35 cellular contexts compared by ENCODE assay signal in genomic region chr7:4653771-4654170, GRCh38.
"Had no signal": no experiment of that assay in that cellular context is flagged by ENCODE, and none has a peak within 500 bp of the region (broad histone marks: within the 10 kb centered on the region; RNA-seq: fewer than 3 reads in every experiment).

No MANE protein-coding gene starts in this region.

- H3K4me3 Mint-ChIP-seq: activated B cell treated with CpG ODN at 0.5 μM for 24 hours; activated CD4-positive, alpha-beta memory T cell treated with anti-CD3 and anti-CD28 coated beads for 36 hours; activated CD4-positive, alpha-beta T cell treated with anti-CD3 and anti-CD28 coated beads, Interleukin-2, amount 10 ng/mL, durations not matched to agents 24 days and 14 days; activated CD8-positive, alpha-beta T cell treated with anti-CD3 and anti-CD28 coated beads for 36 hours; activated naive CD4-positive, alpha-beta T cell treated with anti-CD3 and anti-CD28 coated beads for 36 hours; activated naive CD8-positive, alpha-beta T cell treated with anti-CD3 and anti-CD28 coated beads for 36 hours; activated T-cell treated with anti-CD3 and anti-CD28 coated beads, Interleukin-2, amount 50 U/mL, for 4 hours; activated T-cell treated with anti-CD3 and anti-CD28 coated beads, Interleukin-2, amount 50 U/mL, for 72 hours; activated T-helper 1 cell treated with anti-CD3 and anti-CD28 coated beads, Interleukin-12 subunit alpha, Interleukin-12 subunit beta, Interleukin-2, Interleukin-4 antibody, amounts not matched to agents 30 ng/mL and 10 ng/mL and 1 ng/mL, durations not matched to agents 14 hours and 24 hours and 36 hours; activated T-helper 17 cell treated with anti-CD3 and anti-CD28 coated beads, Interleukin-2, amount 50 U/mL, for 72 hours; central memory CD8-positive, alpha-beta T cell; T-helper 1 cell treated with Interleukin-12 subunit alpha and Interleukin-12 subunit beta and Interleukin-4 antibody, amounts not matched to agents 30 μg/mL and 1 μg/mL, for 36 hours; T-helper 2 cell treated with Interferon-gamma antibody and Interleukin-4, amounts not matched to agents 5 μg/mL and 100 μg/mL, for 36 hours had no signal

- H3K27me3 Mint-ChIP-seq: activated CD4-positive, alpha-beta memory T cell treated with anti-CD3 and anti-CD28 coated beads for 36 hours; activated CD4-positive, alpha-beta T cell treated with anti-CD3 and anti-CD28 coated beads, Interleukin-2, amount 10 ng/mL, durations not matched to agents 24 days and 14 days; activated naive CD8-positive, alpha-beta T cell treated with anti-CD3 and anti-CD28 coated beads for 36 hours; activated T-helper 17 cell treated with anti-CD3 and anti-CD28 coated beads, Interleukin-2, amount 50 U/mL, for 72 hours had no signal

- H3K36me3 ChIP-seq: adrenal gland, cardiac muscle cell had no signal

- H3K4me3 ChIP-seq: adrenal gland, body of pancreas, cardiac muscle cell had no signal

- H3K9me3 ChIP-seq: adrenal gland, body of pancreas had no signal

- H3K27ac ChIP-seq: adrenal gland, body of pancreas, cardiac muscle cell, VCaP had no signal

- DNase-seq: activated B cell treated with CpG ODN at 0.5 μM for 24 hours; activated CD4-positive, alpha-beta memory T cell treated with anti-CD3 and anti-CD28 coated beads for 36 hours; activated CD4-positive, alpha-beta T cell treated with anti-CD3 and anti-CD28 coated beads for 4 hours; activated CD4-positive, alpha-beta T cell treated with anti-CD3 and anti-CD28 coated beads, Interleukin-2, amount 10 ng/mL, durations not matched to agents 24 days and 14 days; activated CD4-positive, alpha-beta T cell treated with anti-CD3 and anti-CD28 coated beads, Interleukin-2, amount 50 U/mL, for 1 hour; activated CD4-positive, alpha-beta T cell treated with anti-CD3 and anti-CD28 coated beads, Interleukin-2, amount 50 U/mL, for 4 hours; activated CD4-positive, CD25-positive, alpha-beta regulatory T cell treated with anti-CD3 and anti-CD28 coated beads, Interleukin-2, amount 50 U/mL, for 72 hours; activated CD8-positive, alpha-beta memory T cell treated with anti-CD3 and anti-CD28 coated beads, Interleukin-2, amount 50 U/mL, for 4 hours; activated CD8-positive, alpha-beta T cell treated with anti-CD3 and anti-CD28 coated beads for 36 hours; activated effector memory CD4-positive, alpha-beta T cell treated with anti-CD3 and anti-CD28 coated beads, Interleukin-2, amount 50 U/mL, for 16 hours; activated gamma-delta T cell treated with Interleukin-2 at 50 U/mL for 16 hours; activated naive CD4-positive, alpha-beta T cell; activated naive CD4-positive, alpha-beta T cell treated with anti-CD3 and anti-CD28 coated beads for 36 hours; activated naive CD4-positive, alpha-beta T cell treated with anti-CD3 and anti-CD28 coated beads, Interleukin-2, amount 50 U/mL, for 16 hours; activated naive CD8-positive, alpha-beta T cell treated with anti-CD3 and anti-CD28 coated beads for 36 hours; activated T-cell treated with anti-CD3 and anti-CD28 coated beads for 4 hours; activated T-cell treated with anti-CD3 and anti-CD28 coated beads, Interleukin-2, amount 50 U/mL, for 1 hour; activated T-cell treated with anti-CD3 and anti-CD28 coated beads, Interleukin-2, amount 50 U/mL, for 4 hours; activated T-cell treated with anti-CD3 and anti-CD28 coated beads, Interleukin-2, amount 50 U/mL, for 72 hours; adrenal gland; amniotic stem cell; body of pancreas; caudate nucleus; cerebellar nuclear complex; T-helper 1 cell; T-helper 2 cell; T-helper 9 cell had no signal

- ATAC-seq: activated CD8-positive, alpha-beta T cell treated with anti-CD3 and anti-CD28 coated beads for 36 hours; activated naive CD4-positive, alpha-beta T cell treated with anti-CD3 and anti-CD28 coated beads, Interleukin-2, amount 50 U/mL, for 72 hours; activated T-cell treated with anti-CD3 and anti-CD28 coated beads, Interleukin-2, amount 50 U/mL, for 4 hours; activated T-cell treated with anti-CD3 and anti-CD28 coated beads, Interleukin-2, amount 50 U/mL, for 72 hours; activated T-helper 17 cell treated with anti-CD3 and anti-CD28 coated beads, Interleukin-2, amount 50 U/mL, for 72 hours; body of pancreas had no signal

- H3K27ac Mint-ChIP-seq: activated B cell treated with CpG ODN at 0.5 μM for 24 hours; activated CD4-positive, alpha-beta memory T cell treated with anti-CD3 and anti-CD28 coated beads for 36 hours; activated CD4-positive, alpha-beta T cell treated with anti-CD3 and anti-CD28 coated beads, Interleukin-2, amount 10 ng/mL, durations not matched to agents 24 days and 14 days; activated CD8-positive, alpha-beta T cell treated with anti-CD3 and anti-CD28 coated beads for 36 hours; activated naive CD4-positive, alpha-beta T cell treated with anti-CD3 and anti-CD28 coated beads for 36 hours; activated naive CD4-positive, alpha-beta T cell treated with anti-CD3 and anti-CD28 coated beads, Interleukin-2, amount 50 U/mL, for 72 hours; activated naive CD8-positive, alpha-beta T cell treated with anti-CD3 and anti-CD28 coated beads for 36 hours; activated T-cell treated with anti-CD3 and anti-CD28 coated beads, Interleukin-2, amount 50 U/mL, for 72 hours; activated T-helper 1 cell treated with anti-CD3 and anti-CD28 coated beads, Interleukin-12 subunit alpha, Interleukin-12 subunit beta, Interleukin-2, Interleukin-4 antibody, amounts not matched to agents 30 ng/mL and 10 ng/mL and 1 ng/mL, durations not matched to agents 14 hours and 24 hours and 36 hours; activated T-helper 17 cell treated with anti-CD3 and anti-CD28 coated beads, Interleukin-2, amount 50 U/mL, for 72 hours; T-helper 1 cell treated with Interleukin-12 subunit alpha and Interleukin-12 subunit beta and Interleukin-4 antibody, amounts not matched to agents 30 μg/mL and 1 μg/mL, for 36 hours; T-helper 2 cell treated with Interferon-gamma antibody and Interleukin-4, amounts not matched to agents 5 μg/mL and 100 μg/mL, for 36 hours had no signal

- H3K27me3 ChIP-seq: adrenal gland, body of pancreas, cardiac muscle cell had no signal

- H3K4me1 Mint-ChIP-seq: activated B cell treated with CpG ODN at 0.5 μM for 24 hours; activated naive CD8-positive, alpha-beta T cell treated with anti-CD3 and anti-CD28 coated beads for 36 hours; activated T-helper 17 cell treated with anti-CD3 and anti-CD28 coated beads, Interleukin-2, amount 50 U/mL, for 72 hours; central memory CD8-positive, alpha-beta T cell had no signal
